ENCODE assay signal across 26 cellular contexts in genomic region chr22:17990942-17991341, GRCh38. TPM values are rescaled to one million over a fixed set of nuclear protein-coding genes. Genes with fewer than 3 reads are reported as not detected.
DNase-seq lines count a peak whose midpoint lies in the region; ATAC-seq, FAIRE-seq and TF ChIP-seq lines count a peak whose summit lies in the region.
"Had no signal": no experiment of that assay in that cellular context is flagged by ENCODE, and none has a peak within 500 bp of the region (broad histone marks: within the 10 kb centered on the region; RNA-seq: fewer than 3 reads in every experiment).

No MANE protein-coding gene starts in this region.

- TF ChIP-seq CTCF in DOHH2 (IDR thresholded peaks at IDR 0.05; ENCODE audit: low read depth, low read length, poor library complexity, severe bottlenecking) (no peak), heart left ventricle (IDR thresholded peaks at IDR 0.05) (no peak), sigmoid colon (IDR thresholded peaks at IDR 0.05) (no peak), adrenal gland (IDR thresholded peaks at IDR 0.05) (no peak)

- no peak overlapping the region for H3K27ac ChIP-seq in DOHH2 (ENCODE audit: low read depth, low read length)
- H3K27ac ChIP-seq in heart left ventricle: peak overlapping the region in 4 of 12 donors; percentile 46 to 63 (median 60)
- H3K27ac ChIP-seq in sigmoid colon: peak overlapping the region in 2 of 4 donors; percentile 25 to 50
- no peak overlapping the region for H3K27ac ChIP-seq in adrenal gland
- H3K27ac ChIP-seq: colonic mucosa, hepatocyte, prostate gland, skin epidermis had no signal

- H3K4me2 ChIP-seq in DOHH2 (ENCODE audit: low read length): peak overlapping the region; percentile 59
- H3K4me2 ChIP-seq: hepatocyte had no signal

- DNase-seq in T-helper 17 cell (no peak), heart left ventricle (peak in 2 of 5 donors; percentile 34 to 69), sigmoid colon (peak; percentile 32), GM19239 (ENCODE audit: insufficient read length, low spot score) (no peak), adrenal gland (no peak)
- DNase-seq: activated CD4-positive, alpha-beta T cell treated with anti-CD3 and anti-CD28 coated beads, Interleukin-2, amount 50 U/mL, for 1 hour; activated naive CD4-positive, alpha-beta T cell treated with anti-CD3 and anti-CD28 coated beads for 36 hours; colonic mucosa; COR-L47; DMS53; effector memory CD4-positive, alpha-beta T cell; erythroblast; foreskin fibroblast; HCEC 1CT; KG1; left cardiac atrium; mesendoderm; NCI-H1417 treated with DMSO at 0.1 percent for 48 hours; NCI-H2081; NCI-H446 had no signal

- peaks cover 81% of the 10 kb centered on the region for H3K4me1 ChIP-seq in DOHH2 (ENCODE audit: control insufficient read depth, low read length)
- peaks cover 0 to 79% (median 39%) of the 10 kb centered on the region in 12 donors for H3K4me1 ChIP-seq in heart left ventricle
- peaks cover 0 to 82% (median 67%) of the 10 kb centered on the region in 4 donors for H3K4me1 ChIP-seq in sigmoid colon
- H3K4me1 ChIP-seq in adrenal gland (replicated peaks in 1 of 2): peaks cover 10 to 19% of the 10 kb centered on the region in 2 donors
- H3K4me1 ChIP-seq: prostate gland had no signal

- FAIRE-seq in GM19239 (lab: Jason Lieb, UNC): no peak

- peaks cover 3% of the 10 kb centered on the region; the same call in 1 of the 2 replicates for H3K36me3 ChIP-seq in DOHH2 (ENCODE audit: control insufficient read depth, low read length)
- H3K36me3 ChIP-seq in heart left ventricle: no peaks in the 10 kb centered on the region
- H3K36me3 ChIP-seq in sigmoid colon: no peaks in the 10 kb centered on the region
- H3K36me3 ChIP-seq in adrenal gland (replicated peaks in 1 of 2): no peaks in the 10 kb centered on the region
- H3K36me3 ChIP-seq: colonic mucosa, prostate gland had no signal

- ATAC-seq in T-helper 17 cell (no peak), heart left ventricle (peak; percentile 54 to 74 (median 68)), HG03521 (IDR thresholded peaks at IDR 0.05; ENCODE audit: unreplicated experiment) (no peak)

- no peak overlapping the region for H3K4me3 ChIP-seq in DOHH2 (ENCODE audit: low read length)
- no peak overlapping the region for H3K4me3 ChIP-seq in heart left ventricle
- H3K4me3 ChIP-seq in sigmoid colon: no peak overlapping the region
- H3K4me3 ChIP-seq in adrenal gland: no peak overlapping the region
- H3K4me3 ChIP-seq: colonic mucosa, hepatocyte, prostate gland, skin epidermis had no signal

- peaks cover 16% of the 10 kb centered on the region for H4K20me1 ChIP-seq in DOHH2 (ENCODE audit: control insufficient read depth, insufficient read depth, low read depth, low read length)

- WGBS in heart left ventricle, 4 donors: 55 to 66% (median 59%) methylated on average over 8 of the region's 8 CpGs
- WGBS in sigmoid colon, 2 donors: 83 to 94% methylated on average over 8 of the region's 8 CpGs
- 75 to 100% (median 91%) methylated on average over 2 to 8 of the region's 8 CpGs for WGBS in adrenal gland, 4 donors

- H3K27me3 ChIP-seq in DOHH2 (ENCODE audit: control insufficient read depth, low read length): no peaks in the 10 kb centered on the region
- H3K27me3 ChIP-seq in heart left ventricle: no peaks in the 10 kb centered on the region
- H3K27me3 ChIP-seq in sigmoid colon: no peaks in the 10 kb centered on the region
- no peaks in the 10 kb centered on the region for H3K27me3 ChIP-seq in adrenal gland
- H3K27me3 ChIP-seq: colonic mucosa, hepatocyte had no signal

- H3K36me3 Mint-ChIP-seq in T-helper 17 cell (ENCODE audit: low read depth): no peaks in the 10 kb centered on the region
- H3K36me3 Mint-ChIP-seq: type B pancreatic cell had no signal

- H3K27me3 Mint-ChIP-seq in T-helper 17 cell: no peaks in the 10 kb centered on the region
- H3K27me3 Mint-ChIP-seq: type B pancreatic cell had no signal

- H3K9me3 ChIP-seq in DOHH2 (ENCODE audit: control insufficient read depth, insufficient read depth, low read length) (no peaks in the 10 kb centered on the region), T-helper 17 cell (ENCODE audit: control insufficient read depth, low read length, poor library complexity, severe bottlenecking) (no peaks in the 10 kb centered on the region), heart left ventricle (no peaks in the 10 kb centered on the region), sigmoid colon (no peaks in the 10 kb centered on the region), adrenal gland (replicated peaks in 1 of 3) (no peaks in the 10 kb centered on the region)
- H3K9me3 ChIP-seq: colonic mucosa, prostate gland had no signal

- no peak for TF ChIP-seq EP300 in sigmoid colon (IDR thresholded peaks at IDR 0.05)

- peaks cover 95% of the 10 kb centered on the region for H3K79me2 ChIP-seq in DOHH2 (ENCODE audit: control insufficient read depth, low read length)

- H3F3A ChIP-seq in DOHH2 (ENCODE audit: control insufficient read depth, insufficient read depth): peaks cover 10% of the 10 kb centered on the region

- TF ChIP-seq POLR2A in heart left ventricle (IDR thresholded peaks at IDR 0.05) (no peak), sigmoid colon (IDR thresholded peaks at IDR 0.05) (no peak), adrenal gland (IDR thresholded peaks at IDR 0.05) (no peak)

- no peaks in the 10 kb centered on the region for H3K9me2 ChIP-seq in DOHH2 (replicated peaks; ENCODE audit: control insufficient read depth, low read length)

- peaks cover 29% of the 10 kb centered on the region for H3K4me1 Mint-ChIP-seq in T-helper 17 cell

- peak overlapping the region; percentile 37 for H3K27ac Mint-ChIP-seq in T-helper 17 cell
- H3K27ac Mint-ChIP-seq: activated naive CD4-positive, alpha-beta T cell treated with anti-CD3 and anti-CD28 coated beads for 36 hours; type B pancreatic cell had no signal

- no peak overlapping the region for H3K4me3 Mint-ChIP-seq in T-helper 17 cell
- H3K4me3 Mint-ChIP-seq: activated naive CD4-positive, alpha-beta T cell treated with anti-CD3 and anti-CD28 coated beads for 36 hours; type B pancreatic cell had no signal

- intact Hi-C loops in heart left ventricle (cut with DNase I) (loop anchor here in 2 of 10 donors (5.0 to 10.0 kb wide), 2 partner anchors 76 to 86 kb away; partner anchors contain the start of gene PEX26 (in 1 of the 2)), sigmoid colon (cut with DNase I) (no loop called here), adrenal gland (cut with DNase I) (loop anchor here in 1 of 2 donors (10.0 kb wide), 1 partner anchor 76 kb away; no protein-coding TSS in a partner anchor)

RNA-seq across cellular contexts. Expression of gene MICAL3, which starts 33.4 kb away (rescaled TPM):
- total RNA-seq in T-helper 17 cell (10 to 100 TPM; 28.9 to 37.0 TPM), heart left ventricle (100 to 1,000 TPM in 5 of 9 donors, 10 to 100 TPM in 4; 41.3 to 125 (median 101) TPM), sigmoid colon (10 to 100 TPM; 26.3 to 94.2 (median 45.0) TPM), adrenal gland (10 to 100 TPM; 26.4 to 82.6 (median 43.8) TPM)
- polyA plus RNA-seq in heart left ventricle (10 to 100 TPM; 45.1 to 51.6 TPM), sigmoid colon (10 to 100 TPM in 2 of 3 donors, 1 to 10 TPM in 1; 9.6 to 36.3 (median 16.9) TPM), adrenal gland (10 to 100 TPM; 10.9 to 36.0 (median 17.1) TPM)

Comparison
In these comparisons a context has a peak if more than half of its experiments do, and no peak if none do; other contexts are left out.
1. ATAC-seq: peak in heart left ventricle (4 of 4); none in T-helper 17 cell (single experiment) and HG03521 (single experiment).